Comparison of ENCODE assay signal across 8 cellular contexts in genomic region chr6:109441069-109441816, GRCh38. TPM values are rescaled to one million over a fixed set of nuclear protein-coding genes. Genes with fewer than 3 reads are reported as not detected.
DNase-seq lines count a peak whose midpoint lies in the region; ATAC-seq, FAIRE-seq and TF ChIP-seq lines count a peak whose summit lies in the region.

No MANE protein-coding gene starts in this region.

- TF ChIP-seq POLR2A in H1 (IDR thresholded peaks at IDR 0.05; ENCODE audit: control extremely low read depth in 1 of 2, low read depth in 2 of 2, low read length in 2 of 2): no peak; a peak in 2 of 3 replicates

- CTCF ChIA-PET in activated CD4-positive, alpha-beta T cell treated with anti-CD3 and anti-CD28 coated beads, Interleukin-2, amount 10 ng/mL, durations not matched to agents 7 days and 5 days (lab: Charles Lee): interaction anchor here (0.8 to 9.1 kb wide), 8 partner anchors 14 to 162 kb away, joined by 3 to 81 read pairs (median 6); partner anchors contain the start of genes CD164 and MICAL1
- CTCF ChIA-PET in H1 (lab: Charles Lee; ENCODE audit: partially characterized antibody): interaction anchor here (0.6 to 6.1 kb wide), 17 partner anchors 12 to 912 kb away, joined by 3 to 63 read pairs (median 3); partner anchors contain the start of genes CD164 and MICAL1

- no peak overlapping the region for H2BK12ac ChIP-seq in H1 (ENCODE audit: low read depth, low read length)

- H3K23ac ChIP-seq in H1 (ENCODE audit: insufficient read length): no peak overlapping the region

- peak overlapping the region; percentile 72; the same call in 1 of the 2 replicates for H2BK20ac ChIP-seq in H1 (ENCODE audit: low read length)

- WGBS in H1 (ENCODE audit: extremely low coverage in 1 of 2, insufficient coverage in 1 of 2, insufficient read length in 1 of 2, insufficient replicate concordance in 2 of 2, low coverage in 1 of 2, low lambda C conversion rate in 2 of 2, missing lambda C conversion rate in 1 of 2), 2 experiments: 2% methylated on average over 31 of the region's 31 CpGs; no CpG with 5 or more reads in 1 of the 2 experiments
- WGBS in aorta, 2 donors: 2% methylated on average over 31 of the region's 31 CpGs

- ATAC-seq in HG02588 (IDR thresholded peaks at IDR 0.05; ENCODE audit: unreplicated experiment) (peak; percentile 14), mucosa of descending colon (peak; percentile 59), aorta (ENCODE audit: low FRiP score) (peak; percentile 47)

- peak overlapping the region; percentile 90 for H3K18ac ChIP-seq in H1 (ENCODE audit: extremely low read depth, low read length)

- peaks cover 31% of the 10 kb centered on the region for H3K36me3 Mint-ChIP-seq in activated CD4-positive, alpha-beta T cell treated with anti-CD3 and anti-CD28 coated beads, Interleukin-2, amount 10 ng/mL, durations not matched to agents 7 days and 5 days (ENCODE audit: low read depth)

- H3K23me2 ChIP-seq in H1 (ENCODE audit: low read depth, low read length): peaks cover 5% of the 10 kb centered on the region; the same call in 1 of the 2 replicates

- no peak for FAIRE-seq in H1 (lab: Jason Lieb, UNC)

- peaks cover 0 to 2% (median 0%) of the 10 kb centered on the region in 4 experiments; a peak in 1 of 7 replicates for H3K27me3 ChIP-seq in H1 (replicated peaks in 1 of 4; ENCODE audit: control insufficient read depth in 3 of 4, extremely low read depth in 1 of 4, insufficient read depth in 3 of 4, low read length in 3 of 4)
- H3K27me3 ChIP-seq in aorta (ENCODE audit: control insufficient read depth in 1 of 2, insufficient read depth in 2 of 2, low read length in 1 of 2): no peaks in the 10 kb centered on the region

- peak overlapping the region; percentile 81; the same call in 1 of the 2 replicates for H2AFZ ChIP-seq in H1 (ENCODE audit: low read length)

- TF ChIP-seq EP300 in H1 (IDR thresholded peaks at IDR 0.05; ENCODE audit: borderline replicate concordance in 1 of 2, low read depth in 2 of 2, low read length in 2 of 2): no peak

- peak; percentile 66 for DNase-seq in SIG-M5 treated with dmso at 0.1 percent for 504 hours (lab: John Stamatoyannopoulos, UW; ENCODE audit: unreplicated experiment)
- no peak for DNase-seq in SIG-M5 (lab: John Stamatoyannopoulos, UW)
- peak; percentile 13 for DNase-seq in NCI-H1092 (lab: John Stamatoyannopoulos, UW)
- DNase-seq in activated CD4-positive, alpha-beta T cell treated with anti-CD3 and anti-CD28 coated beads, Interleukin-2, amount 10 ng/mL, durations not matched to agents 7 days and 5 days: peak; percentile 39
- peak in 1 of 2 experiments; percentile 73 for DNase-seq in H1 (ENCODE audit: low read depth in 1 of 2, low spot score in 2 of 2)
- DNase-seq in mucosa of descending colon: peak; percentile 66 to 81 (median 74)
- DNase-seq in aorta: peak; percentile 68 to 80

- H3K4me3 Mint-ChIP-seq in activated CD4-positive, alpha-beta T cell treated with anti-CD3 and anti-CD28 coated beads, Interleukin-2, amount 10 ng/mL, durations not matched to agents 7 days and 5 days: peak overlapping the region; percentile 88

- H3K9me3 Mint-ChIP-seq in activated CD4-positive, alpha-beta T cell treated with anti-CD3 and anti-CD28 coated beads, Interleukin-2, amount 10 ng/mL, durations not matched to agents 7 days and 5 days: no peaks in the 10 kb centered on the region

- H4K91ac ChIP-seq in H1 (replicated peaks; ENCODE audit: insufficient read length, low read length): peak overlapping the region; percentile 72

- H3K9ac ChIP-seq in H1 (replicated peaks in 1 of 4; ENCODE audit: extremely low read depth in 1 of 4, low read depth in 3 of 4, low read length in 3 of 4): peak overlapping the region; percentile 25 to 79 (median 76); a peak in 6 of 7 replicates

- no peaks in the 10 kb centered on the region; the same call in none of the 2 replicates for H3K79me1 ChIP-seq in H1 (ENCODE audit: low read depth, low read length)

- peaks cover 27% of the 10 kb centered on the region for H3K4me1 Mint-ChIP-seq in activated CD4-positive, alpha-beta T cell treated with anti-CD3 and anti-CD28 coated beads, Interleukin-2, amount 10 ng/mL, durations not matched to agents 7 days and 5 days

- no peaks in the 10 kb centered on the region for H3K9me3 ChIP-seq in H1 (ENCODE audit: insufficient read depth in 2 of 2, low read depth in 1 of 2, low read length in 1 of 2)
- no peaks in the 10 kb centered on the region for H3K9me3 ChIP-seq in mucosa of descending colon
- no peaks in the 10 kb centered on the region for H3K9me3 ChIP-seq in aorta (ENCODE audit: control insufficient read depth, low read length)

- H3K36me3 ChIP-seq in H1 (ENCODE audit: control insufficient read depth in 2 of 4, insufficient read depth in 4 of 4, low read length in 3 of 4) (peaks cover 9 to 39% (median 22%) of the 10 kb centered on the region in 4 experiments; a peak in 6 of 8 replicates), mucosa of descending colon (ENCODE audit: low read depth) (no peaks in the 10 kb centered on the region), aorta (ENCODE audit: control insufficient read depth in 1 of 2, insufficient read depth in 2 of 2, low read length in 1 of 2) (peaks cover 0 to 2% of the 10 kb centered on the region in 2 donors)

- peaks cover 5% of the 10 kb centered on the region for H3K27me3 Mint-ChIP-seq in activated CD4-positive, alpha-beta T cell treated with anti-CD3 and anti-CD28 coated beads, Interleukin-2, amount 10 ng/mL, durations not matched to agents 7 days and 5 days

- peak in 2 of 3 experiments; percentile 28 to 31; a peak in 2 of 4 replicates for TF ChIP-seq CTCF in H1 (IDR thresholded peaks at IDR 0.05; ENCODE audit: control extremely low read depth in 1 of 3, insufficient read depth in 1 of 3, low read depth in 1 of 3, low read length in 3 of 3)
- TF ChIP-seq CTCF in mucosa of descending colon (IDR thresholded peaks at IDR 0.05): no peak

- TF ChIP-seq RAD21 in H1 (IDR thresholded peaks at IDR 0.05 in 1 of 2, conservative IDR thresholded peaks at IDR 0.05 in 1 of 2; ENCODE audit: low read depth in 2 of 2, low read length in 2 of 2): peak; percentile 18 to 38; a peak in 2 of 4 replicates

- peaks cover 0 to 3% of the 10 kb centered on the region in 2 experiments; a peak in 1 of 4 replicates for H3K79me2 ChIP-seq in H1 (ENCODE audit: control insufficient read depth in 1 of 2, insufficient read depth in 2 of 2, low read length in 2 of 2)

- peak overlapping the region; percentile 76 to 92 (median 90) for H3K4me3 ChIP-seq in H1 (ENCODE audit: extremely low read depth in 1 of 4, insufficient read depth in 2 of 4, low read depth in 3 of 4, low read length in 4 of 4)
- peak overlapping the region; percentile 78 for H3K4me3 ChIP-seq in mucosa of descending colon
- peak overlapping the region; percentile 57 to 63 for H3K4me3 ChIP-seq in aorta (ENCODE audit: low read length in 2 of 2)

- no peak overlapping the region for H3K56ac ChIP-seq in H1 (replicated peaks; ENCODE audit: insufficient read length, low read depth, low read length)

- H4K20me1 ChIP-seq in H1 (replicated peaks in 1 of 2; ENCODE audit: control insufficient read depth in 1 of 2, insufficient read depth in 2 of 2, low read length in 2 of 2): peaks cover 6 to 9% of the 10 kb centered on the region in 2 experiments

- peak overlapping the region; percentile 89 for H3K27ac Mint-ChIP-seq in activated CD4-positive, alpha-beta T cell treated with anti-CD3 and anti-CD28 coated beads, Interleukin-2, amount 10 ng/mL, durations not matched to agents 7 days and 5 days

- H2BK15ac ChIP-seq in H1 (ENCODE audit: low read length): 0 out of 2 replicates have a peak overlapping the region, but pooled peaks have one; percentile 92

- no peak overlapping the region for H2AK5ac ChIP-seq in H1 (ENCODE audit: low read depth, low read length)

- peak overlapping the region; percentile 70 to 95 for H3K4me2 ChIP-seq in H1 (ENCODE audit: insufficient read depth in 1 of 2, low read depth in 2 of 2, low read length in 2 of 2)

- no peak overlapping the region for H2BK120ac ChIP-seq in H1 (replicated peaks; ENCODE audit: low read depth, low read length)

- POLR2A ChIA-PET in activated CD4-positive, alpha-beta T cell treated with anti-CD3 and anti-CD28 coated beads, Interleukin-2, amount 10 ng/mL, durations not matched to agents 7 days and 5 days (lab: Charles Lee): no interaction called here
- POLR2A ChIA-PET in H1 (lab: Charles Lee; ENCODE audit: partially characterized antibody): interaction anchor here (0.6 to 5.8 kb wide), 11 partner anchors 11 to 144 kb away, joined by 3 to 85 read pairs (median 5); partner anchors contain the start of genes CD164, MICAL1 and ZBTB24

- no peak overlapping the region for H4K5ac ChIP-seq in H1 (ENCODE audit: insufficient read length, low read depth, low read length)

- H2BK5ac ChIP-seq in H1 (ENCODE audit: low read depth, low read length): peak overlapping the region; percentile 78

- peaks cover 2 to 9% (median 5%) of the 10 kb centered on the region in 4 experiments for H3K4me1 ChIP-seq in H1 (replicated peaks in 1 of 4; ENCODE audit: control insufficient read depth in 3 of 4, insufficient read depth in 4 of 4, low read length in 3 of 4)
- peaks cover 15% of the 10 kb centered on the region for H3K4me1 ChIP-seq in mucosa of descending colon (ENCODE audit: low read depth)
- no peaks in the 10 kb centered on the region for H3K4me1 ChIP-seq in aorta (ENCODE audit: control insufficient read depth in 1 of 2, insufficient read depth in 2 of 2, low read length in 2 of 2)

- H3K27ac ChIP-seq in H1 (ENCODE audit: low read depth, low read length) (peak overlapping the region; percentile 33), aorta (ENCODE audit: low read depth in 1 of 2, low read length in 2 of 2) (peak overlapping the region in 1 of 2 donors; percentile 35)

- H4K8ac ChIP-seq in H1 (ENCODE audit: extremely low read depth, insufficient read depth, low read length): peak overlapping the region; percentile 71; the same call in 1 of the 2 replicates

- intact Hi-C loops in mucosa of descending colon (cut with DNase I, micrococcal nuclease): no loop called here
- intact Hi-C loops in aorta (cut with DNase I): loop anchor here (2.0 kb wide), 2 partner anchors 58 to 246 kb away; partner anchors contain the start of gene CD164 (in 2 of the 2)

- H3K14ac ChIP-seq in H1 (ENCODE audit: insufficient read length): no peak overlapping the region

- H3K4ac ChIP-seq in H1 (replicated peaks; ENCODE audit: insufficient read length, low read depth, low read length): no peak overlapping the region

RNA-seq across cellular contexts. Expression of gene SMPD2, which starts 0.7 kb away (rescaled TPM):
- total RNA-seq in activated CD4-positive, alpha-beta T cell treated with anti-CD3 and anti-CD28 coated beads, Interleukin-2, amount 10 ng/mL, durations not matched to agents 7 days and 5 days: 10 to 100 TPM; 13.0 to 14.0 TPM
- 10.5 and 11.5 TPM in 2 replicates for total RNA-seq in H1 (2021; fragmentation: NEBNext Ultra II Directional; extraction: Animal tissue kit (Norgen Biotek cat#: 25700))
- polyA plus RNA-seq in H1 (2011; rRNA removed) (15.6 and 17.2 TPM in 2 replicates), aorta (10 to 100 TPM in 1 of 2 donors, 1 to 10 TPM in 1; 2.5 to 10.6 TPM)
- 12.7 TPM for polyA plus RNA-seq in H1 (2011; cell fraction: cytosol; rRNA removed)
- 22.3 TPM for polyA plus RNA-seq in H1 (2011; cell fraction: nucleus; rRNA removed)
- polyA plus RNA-seq in H1 (2012, experiment 1 of 2): 9.5 to 13.6 TPM (median 12.0 TPM) in 4 replicates
- polyA plus RNA-seq in H1 (2012, experiment 2 of 2): 18.2 TPM
- 7.7 TPM for polyA plus RNA-seq in H1 (2013, experiment 1 of 2)
- 7.4 TPM for polyA plus RNA-seq in H1 (2013, experiment 2 of 2)
- polyA minus RNA-seq in H1 (2011; rRNA and poly(A)+ RNA removed): 19.4 and 23.2 TPM in 2 replicates
- polyA minus RNA-seq in H1 (2011; cell fraction: cytosol; rRNA and poly(A)+ RNA removed): 12.9 TPM
- polyA minus RNA-seq in H1 (2011; cell fraction: nucleus; rRNA and poly(A)+ RNA removed): 29.9 TPM
- total RNA-seq in mucosa of descending colon (10 to 100 TPM; 13.4 to 24.8 (median 22.7) TPM), aorta (1 to 10 TPM; 6.6 to 9.5 TPM)

RNA-seq across cellular contexts. Expression of gene PPIL6, which starts 0.8 kb away (rescaled TPM):
- total RNA-seq in activated CD4-positive, alpha-beta T cell treated with anti-CD3 and anti-CD28 coated beads, Interleukin-2, amount 10 ng/mL, durations not matched to agents 7 days and 5 days: under 1 TPM; 0.17 to 0.22 TPM
- total RNA-seq in H1 (2021; fragmentation: NEBNext Ultra II Directional; extraction: Animal tissue kit (Norgen Biotek cat#: 25700)): 1.3 and 1.5 TPM in 2 replicates
- polyA plus RNA-seq in H1 (2011; rRNA removed) (0.19 and 0.42 TPM in 2 replicates), aorta (1 to 10 TPM; 1.8 to 2.7 TPM)
- polyA plus RNA-seq in H1 (2011; cell fraction: cytosol; rRNA removed): 0.84 TPM
- polyA plus RNA-seq in H1 (2011; cell fraction: nucleus; rRNA removed): 0.39 TPM
- 0.44 to 1.5 TPM (median 0.61 TPM) in 4 replicates for polyA plus RNA-seq in H1 (2012, experiment 1 of 2)
- 0.13 TPM for polyA plus RNA-seq in H1 (2012, experiment 2 of 2)
- polyA plus RNA-seq in H1 (2013, experiment 1 of 2): 0.55 TPM
- polyA plus RNA-seq in H1 (2013, experiment 2 of 2): 0.40 TPM
- 1.1 TPM in 1 of 2 replicates, not detected in the other for polyA minus RNA-seq in H1 (2011; rRNA and poly(A)+ RNA removed)
- not detected for polyA minus RNA-seq in H1 (2011; cell fraction: cytosol; rRNA and poly(A)+ RNA removed)
- polyA minus RNA-seq in H1 (2011; cell fraction: nucleus; rRNA and poly(A)+ RNA removed): 1.9 TPM
- total RNA-seq in mucosa of descending colon (1 to 10 TPM in 2 of 3 donors, under 1 TPM in 1; 0.67 to 5.5 (median 2.9) TPM), aorta (1 to 10 TPM; 1.0 to 1.5 TPM)

RNA-seq across cellular contexts. Expression of gene MICAL1, which starts 14.3 kb away (rescaled TPM):
- total RNA-seq in activated CD4-positive, alpha-beta T cell treated with anti-CD3 and anti-CD28 coated beads, Interleukin-2, amount 10 ng/mL, durations not matched to agents 7 days and 5 days: 10 to 100 TPM; 93.1 to 98.3 TPM
- 51.3 and 55.4 TPM in 2 replicates for total RNA-seq in H1 (2021; fragmentation: NEBNext Ultra II Directional; extraction: Animal tissue kit (Norgen Biotek cat#: 25700))
- polyA plus RNA-seq in H1 (2011; rRNA removed): 42.5 and 61.9 TPM in 2 replicates
- 64.0 TPM for polyA plus RNA-seq in H1 (2011; cell fraction: cytosol; rRNA removed)
- polyA plus RNA-seq in H1 (2011; cell fraction: nucleus; rRNA removed): 305 TPM
- polyA plus RNA-seq in H1 (2012, experiment 1 of 2): 47.2 to 66.8 TPM (median 61.2 TPM) in 4 replicates
- polyA plus RNA-seq in H1 (2012, experiment 2 of 2): 36.4 TPM
- polyA plus RNA-seq in H1 (2013, experiment 1 of 2): 34.3 TPM
- polyA plus RNA-seq in H1 (2013, experiment 2 of 2): 30.6 TPM
- 38.4 and 38.6 TPM in 2 replicates for polyA minus RNA-seq in H1 (2011; rRNA and poly(A)+ RNA removed)
- polyA minus RNA-seq in H1 (2011; cell fraction: cytosol; rRNA and poly(A)+ RNA removed): 27.2 TPM
- 63.9 TPM for polyA minus RNA-seq in H1 (2011; cell fraction: nucleus; rRNA and poly(A)+ RNA removed)
- total RNA-seq in mucosa of descending colon: 10 to 100 TPM; 43.1 to 72.9 (median 57.8) TPM
- 10 to 100 TPM; 48.8 to 60.8 TPM for total RNA-seq in aorta
- 100 to 1,000 TPM in 1 of 2 donors, 10 to 100 TPM in 1; 32.4 to 199 TPM for polyA plus RNA-seq in aorta

RNA-seq across cellular contexts. Expression of gene ZBTB24, which starts 41.8 kb away (rescaled TPM):
- total RNA-seq in activated CD4-positive, alpha-beta T cell treated with anti-CD3 and anti-CD28 coated beads, Interleukin-2, amount 10 ng/mL, durations not matched to agents 7 days and 5 days: 10 to 100 TPM; 17.6 to 19.1 TPM
- total RNA-seq in H1 (2021; fragmentation: NEBNext Ultra II Directional; extraction: Animal tissue kit (Norgen Biotek cat#: 25700)): 20.5 and 21.0 TPM in 2 replicates
- polyA plus RNA-seq in H1 (2011; rRNA removed): 5.9 and 7.5 TPM in 2 replicates
- polyA plus RNA-seq in H1 (2011; cell fraction: cytosol; rRNA removed): 7.7 TPM
- 6.5 TPM for polyA plus RNA-seq in H1 (2011; cell fraction: nucleus; rRNA removed)
- polyA plus RNA-seq in H1 (2012, experiment 1 of 2): 8.0 to 12.5 TPM (median 9.3 TPM) in 4 replicates
- 1.4 TPM for polyA plus RNA-seq in H1 (2012, experiment 2 of 2)
- 10.2 TPM for polyA plus RNA-seq in H1 (2013, experiment 1 of 2)
- 9.3 TPM for polyA plus RNA-seq in H1 (2013, experiment 2 of 2)
- polyA minus RNA-seq in H1 (2011; rRNA and poly(A)+ RNA removed): 17.3 and 22.3 TPM in 2 replicates
- polyA minus RNA-seq in H1 (2011; cell fraction: cytosol; rRNA and poly(A)+ RNA removed): 12.2 TPM
- 14.7 TPM for polyA minus RNA-seq in H1 (2011; cell fraction: nucleus; rRNA and poly(A)+ RNA removed)
- 1 to 10 TPM; 6.5 to 7.7 (median 6.9) TPM for total RNA-seq in mucosa of descending colon
- total RNA-seq in aorta: 1 to 10 TPM; 6.8 to 8.3 TPM
- polyA plus RNA-seq in aorta: 1 to 10 TPM; 2.0 to 3.1 TPM

RNA-seq across cellular contexts. Expression of gene CD164, which starts 59.0 kb away (rescaled TPM):
- total RNA-seq in activated CD4-positive, alpha-beta T cell treated with anti-CD3 and anti-CD28 coated beads, Interleukin-2, amount 10 ng/mL, durations not matched to agents 7 days and 5 days: 100 to 1,000 TPM; 270 to 275 TPM
- total RNA-seq in H1 (2021; fragmentation: NEBNext Ultra II Directional; extraction: Animal tissue kit (Norgen Biotek cat#: 25700)): 90.1 and 94.3 TPM in 2 replicates
- polyA plus RNA-seq in H1 (2011; rRNA removed) (49.1 and 69.3 TPM in 2 replicates), aorta (100 to 1,000 TPM; 124 to 182 TPM)
- 63.1 TPM for polyA plus RNA-seq in H1 (2011; cell fraction: cytosol; rRNA removed)
- polyA plus RNA-seq in H1 (2011; cell fraction: nucleus; rRNA removed): 65.1 TPM
- polyA plus RNA-seq in H1 (2012, experiment 1 of 2): 41.5 to 82.8 TPM (median 60.4 TPM) in 4 replicates
- polyA plus RNA-seq in H1 (2012, experiment 2 of 2): 10.3 TPM
- polyA plus RNA-seq in H1 (2013, experiment 1 of 2): 105 TPM
- polyA plus RNA-seq in H1 (2013, experiment 2 of 2): 110 TPM
- polyA minus RNA-seq in H1 (2011; rRNA and poly(A)+ RNA removed): 92.1 and 121 TPM in 2 replicates
- 126 TPM for polyA minus RNA-seq in H1 (2011; cell fraction: cytosol; rRNA and poly(A)+ RNA removed)
- 78.8 TPM for polyA minus RNA-seq in H1 (2011; cell fraction: nucleus; rRNA and poly(A)+ RNA removed)
- total RNA-seq in mucosa of descending colon (100 to 1,000 TPM; 337 to 845 (median 513) TPM), aorta (100 to 1,000 TPM; 226 TPM)

Comparison
In these comparisons a context has a peak if more than half of its experiments do, and no peak if none do; other contexts are left out.
1. intact Hi-C loops: an anchor here in aorta (2.0 kb wide); none called in mucosa of descending colon.